In the genomic region with DNA sequence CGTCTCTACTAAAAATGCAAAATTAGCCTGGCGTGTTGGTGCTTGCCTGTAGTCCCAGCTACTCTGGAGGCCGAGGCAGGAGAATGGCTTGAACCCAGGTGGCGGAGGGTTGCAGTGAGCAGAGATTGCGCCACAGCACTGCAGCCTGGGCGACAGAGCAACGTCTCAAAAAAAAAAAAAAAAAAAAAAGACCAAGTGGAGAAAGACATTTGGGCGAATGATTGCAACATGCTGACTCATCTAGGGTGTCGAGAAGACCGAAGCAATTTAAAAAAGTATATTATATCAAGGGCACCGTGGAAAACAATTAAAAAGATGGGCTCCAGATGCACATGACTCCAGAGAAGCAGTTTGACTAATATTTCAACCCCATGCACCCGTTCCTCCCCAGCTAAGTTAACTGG, we compare ENCODE assay signal across 9 cellular contexts. TPM values are rescaled to one million over a fixed set of nuclear protein-coding genes. Genes with fewer than 3 reads are reported as not detected.
A peak's percentile ranks its signal among the peaks of the same experiment; 100 is the strongest.
DNase-seq lines count a peak whose midpoint lies in the region; ATAC-seq and TF ChIP-seq lines count a peak whose summit lies in the region.
"Had no signal": no experiment of that assay in that cellular context is flagged by ENCODE, and none has a peak within 500 bp of the region (broad histone marks: within the 10 kb centered on the region; RNA-seq: fewer than 3 reads in every experiment).

No MANE protein-coding gene starts in this region.

- H3K79me2 ChIP-seq in ACC112 (ENCODE audit: control insufficient read depth, insufficient read depth, low read length, unreplicated experiment): peaks cover 1% of the 10 kb centered on the region

- peak overlapping the region; percentile 61 for H2AFZ ChIP-seq in ACC112 (ENCODE audit: low read length, unreplicated experiment)

- DNase-seq in LHCN-M2 (ENCODE audit: low read depth): peak; percentile 66
- DNase-seq in cardiac fibroblast (ENCODE audit: low read depth in 2 of 2): peak; percentile 84 to 85
- DNase-seq in lung (ENCODE audit: low spot score): peak; percentile 35
- DNase-seq in COR-L47 (lab: John Stamatoyannopoulos, UW): no peak
- DNase-seq: NCI-H82 had no signal

- no peak for TF ChIP-seq CTCF in cardiac fibroblast (IDR thresholded peaks at IDR 0.05; ENCODE audit: low read depth, low read length)
- no peak for TF ChIP-seq CTCF in lung (IDR thresholded peaks at IDR 0.05; ENCODE audit: control extremely low read depth, extremely low read depth)

- H3K4me1 ChIP-seq in ACC112 (ENCODE audit: control insufficient read depth, insufficient read depth, low read length, unreplicated experiment) (peaks cover 15% of the 10 kb centered on the region), lung (ENCODE audit: control insufficient read depth in 2 of 2, insufficient read depth in 2 of 2, low read length in 2 of 2) (no peaks in the 10 kb centered on the region)

- H3K27ac ChIP-seq in ACC112 (ENCODE audit: low read depth, low read length): peak overlapping the region; percentile 77
- no peak overlapping the region for H3K27ac ChIP-seq in lung (ENCODE audit: low read depth in 1 of 2, low read length in 1 of 2)

- WGBS in lung, 2 donors: 23 to 50% methylated on average over 12 of the region's 12 CpGs

- no peaks in the 10 kb centered on the region for H3K9me3 ChIP-seq in lung (ENCODE audit: control insufficient read depth in 2 of 2, insufficient read depth in 1 of 2, low read length in 1 of 2)

- H3K27me3 ChIP-seq in ACC112 (ENCODE audit: insufficient read depth, low read length): no peaks in the 10 kb centered on the region
- H3K27me3 ChIP-seq in lung (ENCODE audit: control insufficient read depth, insufficient read depth): no peaks in the 10 kb centered on the region

- peak; percentile 67 for ATAC-seq in lung (ENCODE audit: insufficient read depth, low FRiP score)
- no peak for ATAC-seq in HG03460 (IDR thresholded peaks at IDR 0.05; ENCODE audit: unreplicated experiment)
- no peak for ATAC-seq in HG02852 (IDR thresholded peaks at IDR 0.05; ENCODE audit: unreplicated experiment)
- no peak for ATAC-seq in HG03457 (IDR thresholded peaks at IDR 0.05; ENCODE audit: unreplicated experiment)

- H3K36me3 ChIP-seq in ACC112 (ENCODE audit: insufficient read depth, low read length) (peaks cover 2% of the 10 kb centered on the region; the same call in 1 of the 2 replicates), lung (ENCODE audit: control insufficient read depth in 2 of 2, insufficient read depth in 2 of 2, low read length in 2 of 2) (no peaks in the 10 kb centered on the region)

- peak overlapping the region; percentile 72 for H3K4me3 ChIP-seq in ACC112 (ENCODE audit: low read depth, low read length)
- peak overlapping the region in 1 of 2 donors; percentile 5 for H3K4me3 ChIP-seq in cardiac fibroblast (replicated peaks in 1 of 2; ENCODE audit: low read depth in 2 of 2, low read length in 2 of 2)
- no peak overlapping the region for H3K4me3 ChIP-seq in lung

RNA-seq across cellular contexts. Expression of a gene that starts 9.2 kb away (rescaled TPM):
- total RNA-seq in LHCN-M2 (2014; rRNA removed) (4.9 and 6.3 TPM in 2 replicates), lung (10 to 100 TPM; 61.0 to 80.7 TPM)
- 1.2 TPM for polyA plus RNA-seq in LHCN-M2 (2012)
- polyA plus RNA-seq in lung: 10 to 100 TPM; 23.3 to 75.0 TPM
